Comparison of ENCODE assay signal across 11 cellular contexts in genomic region chr11:14625804-14626203, GRCh38. TPM values are rescaled to one million over a fixed set of nuclear protein-coding genes. Genes with fewer than 3 reads are reported as not detected.
DNase-seq lines count a peak whose midpoint lies in the region; ATAC-seq and TF ChIP-seq lines count a peak whose summit lies in the region.
"Had no signal": no experiment of that assay in that cellular context is flagged by ENCODE, and none has a peak within 500 bp of the region (broad histone marks: within the 10 kb centered on the region; RNA-seq: fewer than 3 reads in every experiment).

No MANE protein-coding gene starts in this region.

- in situ Hi-C loops in mammary epithelial cell (cut with MboI; ENCODE audit: low sequenced_read_pairs in 2 of 2): no loop called here

- H3K4me1 Mint-ChIP-seq in natural killer cell treated with Interleukin-12 subunit alpha and Interleukin-12 subunit beta and Interleukin-15 and Interleukin-18, amount 100 ng/mL, for 72 hours (ENCODE audit: low read depth in 2 of 2): peaks cover 5 to 13% of the 10 kb centered on the region in 2 donors

- no peaks in the 10 kb centered on the region for H3K79me2 ChIP-seq in mammary epithelial cell (ENCODE audit: insufficient read depth, low read length)

- H2AFZ ChIP-seq in mammary epithelial cell (ENCODE audit: low read depth, low read length): no peak overlapping the region

- H3K27me3 Mint-ChIP-seq in natural killer cell treated with Interleukin-12 subunit alpha and Interleukin-12 subunit beta and Interleukin-15 and Interleukin-18, amount 100 ng/mL, for 72 hours: no peaks in the 10 kb centered on the region

- H3K4me3 ChIP-seq in esophagus squamous epithelium: no peak overlapping the region
- H3K4me3 ChIP-seq in mammary epithelial cell (replicated peaks in 1 of 3; ENCODE audit: insufficient read depth in 1 of 3, low read depth in 2 of 3, low read length in 3 of 3): no peak overlapping the region

- H3K27ac Mint-ChIP-seq in natural killer cell treated with Interleukin-12 subunit alpha and Interleukin-12 subunit beta and Interleukin-15 and Interleukin-18, amount 100 ng/mL, for 72 hours: peak overlapping the region in 1 of 2 donors; percentile 4

- H3K27ac ChIP-seq in esophagus squamous epithelium (peak overlapping the region in 3 of 4 donors; percentile 1 to 42 (median 36)), RWPE1 (no peak overlapping the region), mammary epithelial cell (ENCODE audit: insufficient read depth, low read depth, low read length) (no peak overlapping the region)

- 29 to 33% methylated on average over 3 of the region's 3 CpGs for WGBS in esophagus squamous epithelium, 2 donors
- WGBS in mammary epithelial cell (ENCODE audit: low coverage, missing lambda C conversion rate): 18% methylated on average over 3 of the region's 3 CpGs

- no TSS peak for BruUV-seq in mammary epithelial cell (replicated peaks; lab: Mats Ljungman, UMichigan)

- TF ChIP-seq POLR2A in esophagus squamous epithelium (IDR thresholded peaks at IDR 0.05): no peak

- intact Hi-C loops in esophagus squamous epithelium (cut with DNase I) (no loop called here), mammary epithelial cell (cut with micrococcal nuclease) (no loop called here)

- no peaks in the 10 kb centered on the region for H3K27me3 ChIP-seq in esophagus squamous epithelium
- H3K27me3 ChIP-seq in mammary epithelial cell (ENCODE audit: insufficient read depth, low read length): peaks cover 5% of the 10 kb centered on the region

- H3K36me3 ChIP-seq in esophagus squamous epithelium (no peaks in the 10 kb centered on the region), mammary epithelial cell (ENCODE audit: insufficient read depth, low read length) (no peaks in the 10 kb centered on the region)

- H3K36me3 Mint-ChIP-seq in natural killer cell treated with Interleukin-12 subunit alpha and Interleukin-12 subunit beta and Interleukin-15 and Interleukin-18, amount 100 ng/mL, for 72 hours: peaks cover under 1% of the 10 kb centered on the region
- H3K36me3 Mint-ChIP-seq: natural killer cell had no signal

- dilution Hi-C loops in mammary epithelial cell (cut with HindIII; ENCODE audit: low sequenced_read_pairs): no loop called here

- no peak overlapping the region for H3K4me2 ChIP-seq in mammary epithelial cell (ENCODE audit: insufficient read depth, low read depth, low read length)

- DNase-seq in Ammon's horn (ENCODE audit: low spot score) (peak; percentile 23), NOMO-1 treated with DMSO at 0.1 percent for 48 hours (lab: John Stamatoyannopoulos, UW; ENCODE audit: unreplicated experiment) (peak; percentile 81), esophagus squamous epithelium (lab: John Stamatoyannopoulos, UW) (no peak), RWPE1 (ENCODE audit: low spot score) (no peak), mammary epithelial cell (no peak), GDM1 (lab: John Stamatoyannopoulos, UW) (no peak)
- DNase-seq in natural killer cell treated with Interleukin-12 subunit alpha and Interleukin-12 subunit beta and Interleukin-15 and Interleukin-18, amount 100 ng/mL, for 72 hours (ENCODE audit: low spot score): no peak
- DNase-seq: natural killer cell; SHP77; stimulated activated CD8-positive, alpha-beta memory T cell treated with anti-CD3 and anti-CD28 coated beads, Interleukin-4, amount 100 ng/mL, for 48 hours had no signal

- CTCF ChIA-PET in RWPE1 (lab: Yijun Ruan, JAX): interaction anchor here (0.5 kb wide), 2 partner anchors 88 to 462 kb away, joined by 3 read pairs; no protein-coding TSS in a partner anchor
- CTCF ChIA-PET in mammary epithelial cell (lab: Charles Lee; ENCODE audit: low non-redundant PET): no interaction called here

- no peaks in the 10 kb centered on the region for H3K9me3 Mint-ChIP-seq in natural killer cell treated with Interleukin-12 subunit alpha and Interleukin-12 subunit beta and Interleukin-15 and Interleukin-18, amount 100 ng/mL, for 72 hours
- H3K9me3 Mint-ChIP-seq: natural killer cell had no signal

- no peaks in the 10 kb centered on the region for H4K20me1 ChIP-seq in mammary epithelial cell (ENCODE audit: insufficient read depth, low read length)

- H3K9ac ChIP-seq in mammary epithelial cell (ENCODE audit: insufficient read depth, low read length): no peak overlapping the region

- H3K9me3 ChIP-seq in esophagus squamous epithelium (no peaks in the 10 kb centered on the region), mammary epithelial cell (replicated peaks; ENCODE audit: insufficient read depth, low read length) (no peaks in the 10 kb centered on the region)

- TF ChIP-seq CTCF in esophagus squamous epithelium (IDR thresholded peaks at IDR 0.05) (no peak), RWPE1 (conservative IDR thresholded peaks at IDR 0.05; ENCODE audit: low read depth) (no peak), mammary epithelial cell (conservative IDR thresholded peaks at IDR 0.05 in 1 of 2, IDR thresholded peaks at IDR 0.05 in 1 of 2; ENCODE audit: extremely low read depth in 1 of 2, insufficient read depth in 1 of 2, low read depth in 1 of 2, low read length in 2 of 2) (no peak)

- H3K4me3 Mint-ChIP-seq in natural killer cell treated with Interleukin-12 subunit alpha and Interleukin-12 subunit beta and Interleukin-15 and Interleukin-18, amount 100 ng/mL, for 72 hours: no peak overlapping the region
- H3K4me3 Mint-ChIP-seq: natural killer cell had no signal

- ATAC-seq in GM19395 (IDR thresholded peaks at IDR 0.05; ENCODE audit: unreplicated experiment): peak; percentile 51
- no peak for ATAC-seq in natural killer cell treated with Interleukin-12 subunit alpha and Interleukin-12 subunit beta and Interleukin-15 and Interleukin-18, amount 100 ng/mL, for 72 hours
- ATAC-seq: natural killer cell had no signal

- no peaks in the 10 kb centered on the region for H3K4me1 ChIP-seq in esophagus squamous epithelium
- H3K4me1 ChIP-seq in mammary epithelial cell (ENCODE audit: insufficient read depth, low read length): no peaks in the 10 kb centered on the region

- POLR2A ChIA-PET in RWPE1 (lab: Yijun Ruan, JAX; ENCODE audit: low non-redundant PET): no interaction called here

RNA-seq across cellular contexts. Expression of gene PDE3B, which starts 17.8 kb away (rescaled TPM):
- total RNA-seq in esophagus squamous epithelium: 10 to 100 TPM in 1 of 4 donors, 1 to 10 TPM in 3; 1.2 to 12.6 (median 2.1) TPM
- 10 to 100 TPM; 17.7 to 56.8 TPM for total RNA-seq in natural killer cell treated with Interleukin-12 subunit alpha and Interleukin-12 subunit beta and Interleukin-15 and Interleukin-18, amount 100 ng/mL, for 72 hours
- not detected for total RNA-seq in mammary epithelial cell
- 0.01 TPM for polyA plus RNA-seq in mammary epithelial cell
- polyA minus RNA-seq in mammary epithelial cell: not detected

Comparison
In these comparisons a context has a peak if more than half of its experiments do, and no peak if none do; other contexts are left out.
1. DNase-seq: peak in Ammon's horn (single experiment) and NOMO-1 treated with DMSO at 0.1 percent for 48 hours (single experiment); none in esophagus squamous epithelium (single experiment), natural killer cell treated with Interleukin-12 subunit alpha and Interleukin-12 subunit beta and Interleukin-15 and Interleukin-18, amount 100 ng/mL, for 72 hours (single experiment), RWPE1 (single experiment), mammary epithelial cell (single experiment) and GDM1 (single experiment).
2. H3K27ac ChIP-seq: peak in esophagus squamous epithelium (3 of 4); none in RWPE1 (single experiment) and mammary epithelial cell (single experiment).